In genomic region chr5:75558972-75559632, GRCh38 we compare ENCODE assay signal across 17 cellular contexts. TPM values are rescaled to one million over a fixed set of nuclear protein-coding genes. Genes with fewer than 3 reads are reported as not detected.
A peak's percentile ranks its signal among the peaks of the same experiment; 100 is the strongest.
DNase-seq lines count a peak whose midpoint lies in the region; ATAC-seq and TF ChIP-seq lines count a peak whose summit lies in the region.
"Had no signal": no experiment of that assay in that cellular context is flagged by ENCODE, and none has a peak within 500 bp of the region (broad histone marks: within the 10 kb centered on the region; RNA-seq: fewer than 3 reads in every experiment).

No MANE protein-coding gene starts in this region.

- TF ChIP-seq CTCF in cardiac fibroblast (IDR thresholded peaks at IDR 0.05; ENCODE audit: low read depth, low read length) (no peak), left lung (IDR thresholded peaks at IDR 0.05) (no peak)

- ATAC-seq in left lung: peak; percentile 49
- ATAC-seq: T-helper 17 cell had no signal

- intact Hi-C loops in left lung (cut with DNase I): no loop called here

- peaks cover 0 to 23% of the 10 kb centered on the region in 2 donors for H3K36me3 ChIP-seq in left lung

- no peak overlapping the region for H3K4me3 ChIP-seq in cardiac fibroblast (replicated peaks in 1 of 2; ENCODE audit: low read depth in 2 of 2, low read length in 2 of 2)
- no peak overlapping the region for H3K4me3 ChIP-seq in left lung
- H3K4me3 ChIP-seq: PC-9 had no signal

- peak; percentile 9 for DNase-seq in AG08395 (ENCODE audit: low spot score)
- peak; percentile 67 for DNase-seq in KG1 (lab: John Stamatoyannopoulos, UW)
- DNase-seq in cardiac fibroblast (ENCODE audit: low read depth in 2 of 2): peak; percentile 66 to 76
- DNase-seq in left lung: no peak
- no peak for DNase-seq in T-helper 2 cell
- DNase-seq in RKO (ENCODE audit: low spot score): no peak
- DNase-seq in NCI-H187 (lab: John Stamatoyannopoulos, UW): no peak
- no peak for DNase-seq in NCI-H2029 (lab: John Stamatoyannopoulos, UW)
- DNase-seq: activated CD4-positive, alpha-beta memory T cell treated with anti-CD3 and anti-CD28 coated beads for 36 hours; DND-41; MM.1S; NCI-H2227 treated with DMSO at 0.1 percent for 48 hours; nucleus accumbens; PC-9; stimulated activated CD4-positive, alpha-beta T cell treated with anti-CD3 and anti-CD28 coated beads, Interleukin-12 subunit alpha, Interleukin-12 subunit beta, amount 100 ng/mL, for 4 hours; T-helper 17 cell had no signal

- peak overlapping the region; percentile 23 to 77 for H3K27ac ChIP-seq in left lung
- H3K27ac ChIP-seq: PC-9 had no signal

- H3K27me3 ChIP-seq in left lung: no peaks in the 10 kb centered on the region

- H3K4me1 ChIP-seq in left lung: peaks cover 0 to 23% of the 10 kb centered on the region in 2 donors

- H3K9me3 ChIP-seq in left lung: peaks cover 0 to 11% of the 10 kb centered on the region in 2 donors

RNA-seq across cellular contexts. Expression of gene POLK, which starts 47.4 kb away (rescaled TPM):
- total RNA-seq in left lung: 10 to 100 TPM; 33.0 to 33.5 TPM

RNA-seq across cellular contexts. Expression of gene CERT1, which starts 47.7 kb away (rescaled TPM):
- total RNA-seq in left lung: 10 to 100 TPM; 63.4 to 72.7 TPM

RNA-seq across cellular contexts. Expression of gene ANKDD1B, which starts 52.2 kb away (rescaled TPM):
- total RNA-seq in left lung: 1 to 10 TPM; 3.0 to 3.3 TPM
- total RNA-seq: activated CD4-positive, alpha-beta memory T cell treated with anti-CD3 and anti-CD28 coated beads for 36 hours; H4 had no signal

Comparison
In these comparisons a context has a peak if more than half of its experiments do, and no peak if none do; other contexts are left out.
1. DNase-seq: peak in AG08395 (single experiment), KG1 (single experiment) and cardiac fibroblast (2 of 2); none in left lung (0 of 2), T-helper 2 cell (0 of 5), RKO (single experiment), NCI-H187 (0 of 2) and NCI-H2029 (single experiment).